In genomic region chr15:67080118-67080899, GRCh38 we compare ENCODE assay signal across 9 cellular contexts. TPM values are rescaled to one million over a fixed set of nuclear protein-coding genes. Genes with fewer than 3 reads are reported as not detected.
DNase-seq lines count a peak whose midpoint lies in the region; ATAC-seq and TF ChIP-seq lines count a peak whose summit lies in the region.
"Had no signal": no experiment of that assay in that cellular context is flagged by ENCODE, and none has a peak within 500 bp of the region (broad histone marks: within the 10 kb centered on the region; RNA-seq: fewer than 3 reads in every experiment).

No MANE protein-coding gene starts in this region.

- TF ChIP-seq CTCF in fibroblast of lung (conservative IDR thresholded peaks at IDR 0.05 in 1 of 2, IDR thresholded peaks at IDR 0.05 in 1 of 2; ENCODE audit: low read depth in 1 of 2, low read length in 2 of 2): no peak
- no peak for TF ChIP-seq CTCF in psoas muscle (IDR thresholded peaks at IDR 0.05)

- in situ Hi-C loops in G401 (cut with HindIII; ENCODE audit: low sequenced_read_pairs): no loop called here

- peaks cover 4% of the 10 kb centered on the region for H3K36me3 ChIP-seq in SJCRH30
- H3K36me3 ChIP-seq in fibroblast of lung (ENCODE audit: control insufficient read depth, insufficient read depth, low read length): peaks cover 14% of the 10 kb centered on the region
- H3K36me3 ChIP-seq in psoas muscle (ENCODE audit: insufficient read depth in 1 of 2, low read depth in 1 of 2): no peaks in the 10 kb centered on the region

- peak; percentile 41 to 56 (median 44) for ATAC-seq in psoas muscle
- ATAC-seq in esophagus mucosa: no peak
- no peak for ATAC-seq in GM18498 (IDR thresholded peaks at IDR 0.05; ENCODE audit: unreplicated experiment)

- no peaks in the 10 kb centered on the region for H3K27me3 ChIP-seq in SJCRH30
- no peaks in the 10 kb centered on the region for H3K27me3 ChIP-seq in fibroblast of lung (ENCODE audit: control insufficient read depth, insufficient read depth, low read length)
- H3K27me3 ChIP-seq in psoas muscle (ENCODE audit: insufficient read depth in 3 of 3, low read length in 2 of 3): no peaks in the 10 kb centered on the region

- peaks cover 2% of the 10 kb centered on the region for H4K20me1 ChIP-seq in fibroblast of lung (ENCODE audit: control insufficient read depth, extremely low read depth, insufficient read depth, low read length)

- H3K4me1 ChIP-seq in SJCRH30: peaks cover 18% of the 10 kb centered on the region
- H3K4me1 ChIP-seq in fibroblast of lung (ENCODE audit: control insufficient read depth, extremely low read depth, insufficient read depth, low read length): peaks cover 76% of the 10 kb centered on the region
- H3K4me1 ChIP-seq in psoas muscle: peaks cover 91% of the 10 kb centered on the region

- H3K4me3 ChIP-seq in SJCRH30 (no peak overlapping the region), fibroblast of lung (replicated peaks in 1 of 4; ENCODE audit: control extremely low read depth in 1 of 4, insufficient read depth in 1 of 4, low read depth in 3 of 4, low read length in 4 of 4) (peak overlapping the region in 1 of 4 experiments; percentile 12), psoas muscle (peak overlapping the region; percentile 1)

- peak overlapping the region; percentile 75 for H3K4me2 ChIP-seq in fibroblast of lung (ENCODE audit: extremely low read depth, insufficient read depth, low read length)

- DNase-seq in EH (ENCODE audit: low read depth) (peak; percentile 95), SJCRH30 (no peak), fibroblast of lung (ENCODE audit: low read depth in 2 of 2) (peak; percentile 87 to 96), psoas muscle (peak; percentile 56 to 61), inferior parietal cortex (ENCODE audit: extremely low spot score) (no peak), G401 (ENCODE audit: low spot score) (no peak)
- DNase-seq: NCI-H2171 had no signal

- WGBS in psoas muscle, 3 donors: 25 to 38% (median 36%) methylated on average over 12 of the region's 12 CpGs

- no peaks in the 10 kb centered on the region for H3K9me3 ChIP-seq in SJCRH30 (replicated peaks)
- no peaks in the 10 kb centered on the region for H3K9me3 ChIP-seq in fibroblast of lung (ENCODE audit: control insufficient read depth, insufficient read depth, low read depth, low read length)
- no peaks in the 10 kb centered on the region for H3K9me3 ChIP-seq in psoas muscle

- H3K79me2 ChIP-seq in fibroblast of lung (ENCODE audit: control insufficient read depth, insufficient read depth, low read length): peaks cover 97% of the 10 kb centered on the region

- intact Hi-C loops in psoas muscle (cut with DNase I): loop anchor here (5.0 kb wide), 2 partner anchors 47 to 87 kb away; no protein-coding TSS in a partner anchor

- H3K27ac ChIP-seq in SJCRH30: peak overlapping the region; percentile 47
- H3K27ac ChIP-seq in fibroblast of lung (ENCODE audit: insufficient read depth, low read length): peak overlapping the region; percentile 81
- H3K27ac ChIP-seq in psoas muscle: peak overlapping the region; percentile 84

- H3K9ac ChIP-seq in fibroblast of lung (ENCODE audit: insufficient read depth, low read length): no peak overlapping the region

- H2AFZ ChIP-seq in fibroblast of lung (ENCODE audit: low read length): no peak overlapping the region

RNA-seq across cellular contexts. Expression of gene SMAD3, which starts 14.9 kb away (rescaled TPM):
- 22.8 and 23.0 TPM in 2 replicates for total RNA-seq in SJCRH30 (2014; rRNA removed; shearing (Covaris generic))
- total RNA-seq in fibroblast of lung: 48.8 and 69.9 TPM in 2 replicates
- polyA plus RNA-seq in fibroblast of lung: 173 and 210 TPM in 2 replicates
- polyA plus RNA-seq in fibroblast of lung (2012): 201 and 211 TPM in 2 replicates
- polyA minus RNA-seq in fibroblast of lung (ENCODE audit: low replicate concordance): 738 and 1,027 TPM in 2 replicates
- total RNA-seq in psoas muscle: 10 to 100 TPM; 25.7 to 47.6 (median 44.0) TPM
- polyA plus RNA-seq in psoas muscle: 10 to 100 TPM in 2 of 3 donors, 1 to 10 TPM in 1; 2.9 to 29.3 (median 20.3) TPM
- total RNA-seq in G401 (2014; rRNA removed; shearing (Covaris generic)): 11.1 and 21.9 TPM in 2 replicates
- total RNA-seq in esophagus mucosa: 35.6 TPM

Comparison
In these comparisons a context has a peak if more than half of its experiments do, and no peak if none do; other contexts are left out.
1. DNase-seq: peak in EH (single experiment), fibroblast of lung (2 of 2) and psoas muscle (2 of 2); none in SJCRH30 (0 of 2), inferior parietal cortex (single experiment) and G401 (single experiment).
2. ATAC-seq: peak in psoas muscle (4 of 4); none in esophagus mucosa (single experiment) and GM18498 (single experiment).
3. Peak in every context shown above with its lines, with median percentiles within 50 percentile points of each other: H3K27ac ChIP-seq.